In the genomic region with DNA sequence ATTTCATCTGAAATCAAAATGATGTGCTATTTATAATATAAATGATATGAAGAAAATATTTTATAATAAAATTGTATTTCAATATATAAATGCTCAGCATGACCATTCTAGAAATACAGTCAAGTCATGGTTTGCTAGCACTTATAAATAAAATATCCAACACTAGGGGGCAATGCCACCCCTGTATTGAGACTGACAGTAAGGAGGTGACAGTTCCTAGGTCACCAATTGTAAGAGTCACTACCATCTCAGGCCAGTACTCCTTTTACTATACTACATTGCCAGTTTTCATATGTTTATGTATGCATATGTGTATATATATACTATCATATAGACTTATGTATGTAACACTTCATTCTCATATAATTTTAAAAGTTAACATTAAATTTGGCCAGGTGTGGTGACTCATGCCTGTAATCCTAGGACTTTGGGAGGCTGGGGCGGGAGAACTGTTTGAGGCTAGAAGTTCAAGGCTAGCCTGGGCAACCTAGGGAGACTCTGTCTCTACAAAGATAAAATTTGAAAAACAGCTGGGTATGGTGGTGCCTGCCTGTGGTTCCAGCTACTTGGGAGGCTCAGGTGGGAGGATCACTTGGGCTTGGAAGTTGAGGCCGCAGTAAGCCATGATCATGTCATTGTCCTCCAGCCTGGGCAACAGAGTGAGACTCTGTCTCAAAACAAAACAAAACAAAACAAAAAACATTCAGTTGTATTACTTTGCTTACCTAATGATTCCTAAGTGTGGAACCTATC, we compare ENCODE assay signal across 8 cellular contexts. TPM values are rescaled to one million over a fixed set of nuclear protein-coding genes. Genes with fewer than 3 reads are reported as not detected.
A peak's percentile ranks its signal among the peaks of the same experiment; 100 is the strongest.
DNase-seq lines count a peak whose midpoint lies in the region; ATAC-seq and TF ChIP-seq lines count a peak whose summit lies in the region.

No MANE protein-coding gene starts in this region.

- TF ChIP-seq CTCF in uterus (IDR thresholded peaks at IDR 0.05): peak; percentile 20 to 51 (median 28)

- intact Hi-C loops in uterus (cut with DNase I; ENCODE audit: low total_unique reads): no loop called here

- POLR2A ChIA-PET in activated CD8-positive, alpha-beta T cell treated with anti-CD3 and anti-CD28 coated beads, Interleukin-2, amount 10 ng/mL, durations not matched to agents 7 days and 5 days (lab: Charles Lee): no interaction called here

- peaks cover 12% of the 10 kb centered on the region for H3K4me1 Mint-ChIP-seq in activated CD8-positive, alpha-beta T cell treated with anti-CD3 and anti-CD28 coated beads, Interleukin-2, amount 10 ng/mL, durations not matched to agents 7 days and 5 days (ENCODE audit: low read depth)
- no peaks in the 10 kb centered on the region for H3K4me1 Mint-ChIP-seq in T-helper 17 cell

- H3K27ac Mint-ChIP-seq in activated CD8-positive, alpha-beta T cell treated with anti-CD3 and anti-CD28 coated beads, Interleukin-2, amount 10 ng/mL, durations not matched to agents 7 days and 5 days: no peak overlapping the region
- H3K27ac Mint-ChIP-seq in T-helper 17 cell: no peak overlapping the region

- H3K9me3 Mint-ChIP-seq in activated CD8-positive, alpha-beta T cell treated with anti-CD3 and anti-CD28 coated beads, Interleukin-2, amount 10 ng/mL, durations not matched to agents 7 days and 5 days (ENCODE audit: insufficient read depth): no peaks in the 10 kb centered on the region

- no peaks in the 10 kb centered on the region for H3K36me3 ChIP-seq in uterus

- DNase-seq in DMS 273 treated with DMSO at 0.1 percent for 48 hours (lab: John Stamatoyannopoulos, UW): peak; percentile 60
- DNase-seq in NCI-H345 treated with DMSO at 0.1 percent for 48 hours (lab: John Stamatoyannopoulos, UW; ENCODE audit: unreplicated experiment): peak; percentile 67
- peak; percentile 60 for DNase-seq in activated CD8-positive, alpha-beta T cell treated with anti-CD3 and anti-CD28 coated beads, Interleukin-2, amount 10 ng/mL, durations not matched to agents 7 days and 5 days
- peak; percentile 56 for DNase-seq in iPS-NIHi7 (ENCODE audit: extremely low spot score)
- DNase-seq in uterus: no peak
- DNase-seq in T-helper 17 cell: no peak

- H3K36me3 Mint-ChIP-seq in activated CD8-positive, alpha-beta T cell treated with anti-CD3 and anti-CD28 coated beads, Interleukin-2, amount 10 ng/mL, durations not matched to agents 7 days and 5 days (ENCODE audit: low read depth): peaks cover 2% of the 10 kb centered on the region
- peaks cover 6% of the 10 kb centered on the region for H3K36me3 Mint-ChIP-seq in T-helper 17 cell (ENCODE audit: low read depth)

- CTCF ChIA-PET in activated CD8-positive, alpha-beta T cell treated with anti-CD3 and anti-CD28 coated beads, Interleukin-2, amount 10 ng/mL, durations not matched to agents 7 days and 5 days (lab: Charles Lee): interaction anchor here (0.8 to 1.0 kb wide), 2 partner anchors 46 to 133 kb away, joined by 4 to 7 read pairs; partner anchors contain the start of gene NUP205

- no peaks in the 10 kb centered on the region for H3K4me1 ChIP-seq in uterus

- peaks cover 1% of the 10 kb centered on the region for H3K27me3 Mint-ChIP-seq in activated CD8-positive, alpha-beta T cell treated with anti-CD3 and anti-CD28 coated beads, Interleukin-2, amount 10 ng/mL, durations not matched to agents 7 days and 5 days (ENCODE audit: low read depth)
- peaks cover 6% of the 10 kb centered on the region for H3K27me3 Mint-ChIP-seq in T-helper 17 cell

- TF ChIP-seq POLR2A in uterus (IDR thresholded peaks at IDR 0.05): no peak

- H3K4me3 Mint-ChIP-seq in activated CD8-positive, alpha-beta T cell treated with anti-CD3 and anti-CD28 coated beads, Interleukin-2, amount 10 ng/mL, durations not matched to agents 7 days and 5 days: no peak overlapping the region
- H3K4me3 Mint-ChIP-seq in T-helper 17 cell: no peak overlapping the region

- H3K9me3 ChIP-seq in uterus (no peaks in the 10 kb centered on the region), T-helper 17 cell (ENCODE audit: control insufficient read depth, low read length, poor library complexity, severe bottlenecking) (no peaks in the 10 kb centered on the region)

- peak; percentile 30 for ATAC-seq in GM18873 (IDR thresholded peaks at IDR 0.05; ENCODE audit: low FRiP score, unreplicated experiment)
- ATAC-seq in HG03432 (IDR thresholded peaks at IDR 0.05; ENCODE audit: unreplicated experiment): peak; percentile 30
- no peak for ATAC-seq in activated CD8-positive, alpha-beta T cell treated with anti-CD3 and anti-CD28 coated beads, Interleukin-2, amount 10 ng/mL, durations not matched to agents 7 days and 5 days
- ATAC-seq in T-helper 17 cell: no peak

- H3K27me3 ChIP-seq in uterus: no peaks in the 10 kb centered on the region

- H3K4me3 ChIP-seq in uterus: no peak overlapping the region

- no peak overlapping the region for H3K27ac ChIP-seq in uterus

RNA-seq across cellular contexts. Expression of gene CNOT4, which starts 2.4 kb away (rescaled TPM):
- total RNA-seq in activated CD8-positive, alpha-beta T cell treated with anti-CD3 and anti-CD28 coated beads, Interleukin-2, amount 10 ng/mL, durations not matched to agents 7 days and 5 days: 10 to 100 TPM; 22.1 to 23.3 TPM
- 10 to 100 TPM; 13.2 to 35.6 (median 20.6) TPM for total RNA-seq in uterus
- 10 to 100 TPM; 34.0 to 34.5 TPM for total RNA-seq in T-helper 17 cell

RNA-seq across cellular contexts. Expression of gene NUP205, which starts 45.4 kb away (rescaled TPM):
- total RNA-seq in activated CD8-positive, alpha-beta T cell treated with anti-CD3 and anti-CD28 coated beads, Interleukin-2, amount 10 ng/mL, durations not matched to agents 7 days and 5 days: 100 to 1,000 TPM; 109 to 111 TPM
- 10 to 100 TPM; 21.0 to 65.9 (median 47.6) TPM for total RNA-seq in uterus
- 10 to 100 TPM; 45.4 to 47.4 TPM for total RNA-seq in T-helper 17 cell

Comparison
In these comparisons a context has a peak if more than half of its experiments do, and no peak if none do; other contexts are left out.
1. DNase-seq: peak in DMS 273 treated with DMSO at 0.1 percent for 48 hours (single experiment), NCI-H345 treated with DMSO at 0.1 percent for 48 hours (single experiment), activated CD8-positive, alpha-beta T cell treated with anti-CD3 and anti-CD28 coated beads, Interleukin-2, amount 10 ng/mL, durations not matched to agents 7 days and 5 days (single experiment) and iPS-NIHi7 (single experiment); none in uterus (0 of 2) and T-helper 17 cell (0 of 3).
2. ATAC-seq: peak in GM18873 (single experiment) and HG03432 (single experiment); none in activated CD8-positive, alpha-beta T cell treated with anti-CD3 and anti-CD28 coated beads, Interleukin-2, amount 10 ng/mL, durations not matched to agents 7 days and 5 days (single experiment) and T-helper 17 cell (single experiment).